Comparison of ENCODE assay signal across 1 cellular context in the genomic region with DNA sequence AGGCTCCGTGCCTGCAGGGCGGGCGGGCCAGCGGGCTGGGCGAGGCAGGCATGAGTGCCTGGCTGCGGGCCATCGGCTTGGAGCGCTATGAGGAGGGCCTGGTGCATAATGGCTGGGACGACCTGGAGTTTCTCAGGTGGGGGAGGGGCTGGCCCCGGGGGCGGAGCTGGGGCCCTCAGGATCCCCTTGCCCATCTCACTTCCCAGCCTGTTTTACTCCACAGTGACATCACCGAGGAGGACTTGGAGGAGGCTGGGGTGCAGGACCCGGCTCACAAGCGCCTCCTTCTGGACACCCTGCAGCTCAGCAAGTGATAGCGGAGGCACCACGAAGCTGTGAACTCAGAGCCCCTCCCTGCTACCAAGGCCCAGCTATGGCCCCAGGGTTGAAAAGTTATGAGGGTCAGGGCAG.
A peak's percentile ranks its signal among the peaks of the same experiment; 100 is the strongest.
TF ChIP-seq lines count a peak whose summit lies in the region.

No MANE protein-coding gene starts in this region.

TF ChIP-seq in K562, 482 proteins besides CTCF, POLR2A, EP300 and RAD21 (continues in another document):
- TF ChIP-seq PHF8 (IDR thresholded peaks at IDR 0.05; ENCODE audit: borderline replicate concordance, low read length) = no peak
- TF ChIP-seq, protein P1, sequence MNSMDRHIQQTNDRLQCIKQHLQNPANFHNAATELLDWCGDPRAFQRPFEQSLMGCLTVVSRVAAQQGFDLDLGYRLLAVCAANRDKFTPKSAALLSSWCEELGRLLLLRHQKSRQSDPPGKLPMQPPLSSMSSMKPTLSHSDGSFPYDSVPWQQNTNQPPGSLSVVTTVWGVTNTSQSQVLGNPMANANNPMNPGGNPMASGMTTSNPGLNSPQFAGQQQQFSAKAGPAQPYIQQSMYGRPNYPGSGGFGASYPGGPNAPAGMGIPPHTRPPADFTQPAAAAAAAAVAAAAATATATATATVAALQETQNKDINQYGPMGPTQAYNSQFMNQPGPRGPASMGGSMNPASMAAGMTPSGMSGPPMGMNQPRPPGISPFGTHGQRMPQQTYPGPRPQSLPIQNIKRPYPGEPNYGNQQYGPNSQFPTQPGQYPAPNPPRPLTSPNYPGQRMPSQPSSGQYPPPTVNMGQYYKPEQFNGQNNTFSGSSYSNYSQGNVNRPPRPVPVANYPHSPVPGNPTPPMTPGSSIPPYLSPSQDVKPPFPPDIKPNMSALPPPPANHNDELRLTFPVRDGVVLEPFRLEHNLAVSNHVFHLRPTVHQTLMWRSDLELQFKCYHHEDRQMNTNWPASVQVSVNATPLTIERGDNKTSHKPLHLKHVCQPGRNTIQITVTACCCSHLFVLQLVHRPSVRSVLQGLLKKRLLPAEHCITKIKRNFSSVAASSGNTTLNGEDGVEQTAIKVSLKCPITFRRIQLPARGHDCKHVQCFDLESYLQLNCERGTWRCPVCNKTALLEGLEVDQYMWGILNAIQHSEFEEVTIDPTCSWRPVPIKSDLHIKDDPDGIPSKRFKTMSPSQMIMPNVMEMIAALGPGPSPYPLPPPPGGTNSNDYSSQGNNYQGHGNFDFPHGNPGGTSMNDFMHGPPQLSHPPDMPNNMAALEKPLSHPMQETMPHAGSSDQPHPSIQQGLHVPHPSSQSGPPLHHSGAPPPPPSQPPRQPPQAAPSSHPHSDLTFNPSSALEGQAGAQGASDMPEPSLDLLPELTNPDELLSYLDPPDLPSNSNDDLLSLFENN (IDR thresholded peaks at IDR 0.05; ENCODE audit: low read depth in 2 of 2, low read length in 2 of 2) = no peak
- TF ChIP-seq RHOXF2B (CRISPR knock-in tag; conservative IDR thresholded peaks at IDR 0.05) = no peak
- TF ChIP-seq, protein P2, sequence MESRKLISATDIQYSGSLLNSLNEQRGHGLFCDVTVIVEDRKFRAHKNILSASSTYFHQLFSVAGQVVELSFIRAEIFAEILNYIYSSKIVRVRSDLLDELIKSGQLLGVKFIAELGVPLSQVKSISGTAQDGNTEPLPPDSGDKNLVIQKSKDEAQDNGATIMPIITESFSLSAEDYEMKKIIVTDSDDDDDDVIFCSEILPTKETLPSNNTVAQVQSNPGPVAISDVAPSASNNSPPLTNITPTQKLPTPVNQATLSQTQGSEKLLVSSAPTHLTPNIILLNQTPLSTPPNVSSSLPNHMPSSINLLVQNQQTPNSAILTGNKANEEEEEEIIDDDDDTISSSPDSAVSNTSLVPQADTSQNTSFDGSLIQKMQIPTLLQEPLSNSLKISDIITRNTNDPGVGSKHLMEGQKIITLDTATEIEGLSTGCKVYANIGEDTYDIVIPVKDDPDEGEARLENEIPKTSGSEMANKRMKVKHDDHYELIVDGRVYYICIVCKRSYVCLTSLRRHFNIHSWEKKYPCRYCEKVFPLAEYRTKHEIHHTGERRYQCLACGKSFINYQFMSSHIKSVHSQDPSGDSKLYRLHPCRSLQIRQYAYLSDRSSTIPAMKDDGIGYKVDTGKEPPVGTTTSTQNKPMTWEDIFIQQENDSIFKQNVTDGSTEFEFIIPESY (CRISPR knock-in tag; IDR thresholded peaks at IDR 0.05) = peak; percentile 100
- TF ChIP-seq TAF15 (IDR thresholded peaks at IDR 0.05; ENCODE audit: low read depth, low read length) = no peak
- no peak for TF ChIP-seq PHF21A (IDR thresholded peaks at IDR 0.05; ENCODE audit: borderline replicate concordance, low read depth)
- no peak for TF ChIP-seq E2F3 (CRISPR knock-in tag; IDR thresholded peaks at IDR 0.05)
- TF ChIP-seq, protein P3, sequence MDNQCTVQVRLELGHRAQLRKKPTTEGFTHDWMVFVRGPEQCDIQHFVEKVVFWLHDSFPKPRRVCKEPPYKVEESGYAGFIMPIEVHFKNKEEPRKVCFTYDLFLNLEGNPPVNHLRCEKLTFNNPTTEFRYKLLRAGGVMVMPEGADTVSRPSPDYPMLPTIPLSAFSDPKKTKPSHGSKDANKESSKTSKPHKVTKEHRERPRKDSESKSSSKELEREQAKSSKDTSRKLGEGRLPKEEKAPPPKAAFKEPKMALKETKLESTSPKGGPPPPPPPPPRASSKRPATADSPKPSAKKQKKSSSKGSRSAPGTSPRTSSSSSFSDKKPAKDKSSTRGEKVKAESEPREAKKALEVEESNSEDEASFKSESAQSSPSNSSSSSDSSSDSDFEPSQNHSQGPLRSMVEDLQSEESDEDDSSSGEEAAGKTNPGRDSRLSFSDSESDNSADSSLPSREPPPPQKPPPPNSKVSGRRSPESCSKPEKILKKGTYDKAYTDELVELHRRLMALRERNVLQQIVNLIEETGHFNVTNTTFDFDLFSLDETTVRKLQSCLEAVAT (IDR thresholded peaks at IDR 0.05) = no peak
- TF ChIP-seq CHD2 (IDR thresholded peaks at IDR 0.05; ENCODE audit: low read depth, low read length) = no peak
- TF ChIP-seq NFIC (IDR thresholded peaks at IDR 0.05) = 0 out of 2 replicates have a peak, but pooled peaks have one; percentile 9
- TF ChIP-seq ZBTB17 (CRISPR knock-in tag; IDR thresholded peaks at IDR 0.05) = no peak
- TF ChIP-seq RCOR1 (IDR thresholded peaks at IDR 0.05; ENCODE audit: borderline replicate concordance in 1 of 2, low read depth in 2 of 2, low read length in 2 of 2) = 0 out of 4 replicates have a peak, but pooled peaks of 1 of the 2 experiments have one; percentile 31
- no peak for TF ChIP-seq XRCC3 (IDR thresholded peaks at IDR 0.05)
- no peak for TF ChIP-seq L3MBTL2 (IDR thresholded peaks at IDR 0.05)
- no peak for TF ChIP-seq HDAC8 (tag; IDR thresholded peaks at IDR 0.05)
- TF ChIP-seq, protein P4, sequence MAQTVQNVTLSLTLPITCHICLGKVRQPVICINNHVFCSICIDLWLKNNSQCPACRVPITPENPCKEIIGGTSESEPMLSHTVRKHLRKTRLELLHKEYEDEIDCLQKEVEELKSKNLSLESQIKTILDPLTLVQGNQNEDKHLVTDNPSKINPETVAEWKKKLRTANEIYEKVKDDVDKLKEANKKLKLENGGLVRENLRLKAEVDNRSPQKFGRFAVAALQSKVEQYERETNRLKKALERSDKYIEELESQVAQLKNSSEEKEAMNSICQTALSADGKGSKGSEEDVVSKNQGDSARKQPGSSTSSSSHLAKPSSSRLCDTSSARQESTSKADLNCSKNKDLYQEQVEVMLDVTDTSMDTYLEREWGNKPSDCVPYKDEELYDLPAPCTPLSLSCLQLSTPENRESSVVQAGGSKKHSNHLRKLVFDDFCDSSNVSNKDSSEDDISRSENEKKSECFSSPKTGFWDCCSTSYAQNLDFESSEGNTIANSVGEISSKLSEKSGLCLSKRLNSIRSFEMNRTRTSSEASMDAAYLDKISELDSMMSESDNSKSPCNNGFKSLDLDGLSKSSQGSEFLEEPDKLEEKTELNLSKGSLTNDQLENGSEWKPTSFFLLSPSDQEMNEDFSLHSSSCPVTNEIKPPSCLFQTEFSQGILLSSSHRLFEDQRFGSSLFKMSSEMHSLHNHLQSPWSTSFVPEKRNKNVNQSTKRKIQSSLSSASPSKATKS (CRISPR knock-in tag; IDR thresholded peaks at IDR 0.05) = no peak
- TF ChIP-seq SMARCB1 (IDR thresholded peaks at IDR 0.05; ENCODE audit: insufficient read length, low read depth) = no peak
- no peak for TF ChIP-seq TFAM (CRISPR knock-in tag; conservative IDR thresholded peaks at IDR 0.05)
- no peak for TF ChIP-seq HDAC3 (IDR thresholded peaks at IDR 0.05; ENCODE audit: borderline replicate concordance, partially characterized antibody)
- TF ChIP-seq SRSF7 (optimal IDR thresholded peaks at IDR 0.05; ENCODE audit: low read depth, low read length) = no peak
- no peak for TF ChIP-seq KLF1 (tag; IDR thresholded peaks at IDR 0.05)
- TF ChIP-seq, protein P5, sequence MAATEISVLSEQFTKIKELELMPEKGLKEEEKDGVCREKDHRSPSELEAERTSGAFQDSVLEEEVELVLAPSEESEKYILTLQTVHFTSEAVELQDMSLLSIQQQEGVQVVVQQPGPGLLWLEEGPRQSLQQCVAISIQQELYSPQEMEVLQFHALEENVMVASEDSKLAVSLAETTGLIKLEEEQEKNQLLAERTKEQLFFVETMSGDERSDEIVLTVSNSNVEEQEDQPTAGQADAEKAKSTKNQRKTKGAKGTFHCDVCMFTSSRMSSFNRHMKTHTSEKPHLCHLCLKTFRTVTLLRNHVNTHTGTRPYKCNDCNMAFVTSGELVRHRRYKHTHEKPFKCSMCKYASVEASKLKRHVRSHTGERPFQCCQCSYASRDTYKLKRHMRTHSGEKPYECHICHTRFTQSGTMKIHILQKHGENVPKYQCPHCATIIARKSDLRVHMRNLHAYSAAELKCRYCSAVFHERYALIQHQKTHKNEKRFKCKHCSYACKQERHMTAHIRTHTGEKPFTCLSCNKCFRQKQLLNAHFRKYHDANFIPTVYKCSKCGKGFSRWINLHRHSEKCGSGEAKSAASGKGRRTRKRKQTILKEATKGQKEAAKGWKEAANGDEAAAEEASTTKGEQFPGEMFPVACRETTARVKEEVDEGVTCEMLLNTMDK (IDR thresholded peaks at IDR 0.05; ENCODE audit: borderline replicate concordance, insufficient read depth, low read depth, low read length, poor library complexity, severe bottlenecking) = no peak
- TF ChIP-seq POLR2H (tag; IDR thresholded peaks at IDR 0.05; ENCODE audit: low read depth) = no peak
- TF ChIP-seq NCOA2 (IDR thresholded peaks at IDR 0.05; ENCODE audit: partially characterized antibody in 2 of 2) = no peak
- 0 out of 2 replicates have a peak, but pooled peaks have one; percentile 17 for TF ChIP-seq KLF16 (IDR thresholded peaks at IDR 0.05)
- TF ChIP-seq ZNF695 (CRISPR knock-in tag; IDR thresholded peaks at IDR 0.05) = no peak
- peak; percentile 56 for TF ChIP-seq SMC3 (conservative IDR thresholded peaks at IDR 0.05; ENCODE audit: insufficient read depth, low read depth, low read length)
- no peak for TF ChIP-seq U2AF1 (optimal IDR thresholded peaks at IDR 0.05; ENCODE audit: low read depth, low read length)
- TF ChIP-seq ZBED1 (IDR thresholded peaks at IDR 0.05) = no peak
- TF ChIP-seq HNRNPUL1 (IDR thresholded peaks at IDR 0.05; ENCODE audit: low read length) = no peak
- no peak; the same call in 1 of the 2 replicates for TF ChIP-seq EGR1 (conservative IDR thresholded peaks at IDR 0.05)
- no peak for TF ChIP-seq ZNF143 (CRISPR knock-in tag; IDR thresholded peaks at IDR 0.05)
- TF ChIP-seq, protein P6, sequence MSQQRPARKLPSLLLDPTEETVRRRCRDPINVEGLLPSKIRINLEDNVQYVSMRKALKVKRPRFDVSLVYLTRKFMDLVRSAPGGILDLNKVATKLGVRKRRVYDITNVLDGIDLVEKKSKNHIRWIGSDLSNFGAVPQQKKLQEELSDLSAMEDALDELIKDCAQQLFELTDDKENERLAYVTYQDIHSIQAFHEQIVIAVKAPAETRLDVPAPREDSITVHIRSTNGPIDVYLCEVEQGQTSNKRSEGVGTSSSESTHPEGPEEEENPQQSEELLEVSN (IDR thresholded peaks at IDR 0.05; ENCODE audit: borderline replicate concordance in 1 of 2, extremely low read depth in 1 of 2, insufficient read depth in 1 of 2, insufficient read length in 1 of 2, low read depth in 1 of 2, low read length in 1 of 2, poor library complexity in 1 of 2, severe bottlenecking in 1 of 2) = no peak
- TF ChIP-seq, protein P7, sequence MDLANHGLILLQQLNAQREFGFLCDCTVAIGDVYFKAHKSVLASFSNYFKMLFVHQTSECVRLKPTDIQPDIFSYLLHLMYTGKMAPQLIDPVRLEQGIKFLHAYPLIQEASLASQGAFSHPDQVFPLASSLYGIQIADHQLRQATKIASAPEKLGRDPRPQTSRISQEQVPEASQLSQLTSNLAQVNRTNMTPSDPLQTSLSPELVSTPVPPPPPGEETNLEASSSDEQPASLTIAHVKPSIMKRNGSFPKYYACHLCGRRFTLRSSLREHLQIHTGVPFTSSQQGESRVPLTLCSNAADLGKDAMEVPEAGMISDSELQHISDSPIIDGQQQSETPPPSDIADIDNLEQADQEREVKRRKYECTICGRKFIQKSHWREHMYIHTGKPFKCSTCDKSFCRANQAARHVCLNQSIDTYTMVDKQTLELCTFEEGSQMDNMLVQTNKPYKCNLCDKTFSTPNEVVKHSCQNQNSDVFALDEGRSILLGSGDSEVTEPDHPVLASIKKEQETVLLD (IDR thresholded peaks at IDR 0.05) = no peak
- peak; percentile 47; the same call in 1 of the 2 replicates for TF ChIP-seq ZBTB7A (IDR thresholded peaks at IDR 0.05; ENCODE audit: borderline replicate concordance, control insufficient read depth, low read depth, low read length)
- TF ChIP-seq ZZZ3 (IDR thresholded peaks at IDR 0.05) = no peak
- peak in 2 of 3 experiments; percentile 20 to 26 for TF ChIP-seq YY1 (IDR thresholded peaks at IDR 0.05; ENCODE audit: borderline replicate concordance in 1 of 3, control insufficient read depth in 1 of 3, extremely low read depth in 1 of 3, insufficient read depth in 3 of 3, insufficient read length in 1 of 3, insufficient replicate concordance in 2 of 3, low read depth in 1 of 3, low read length in 2 of 3)
- 0 out of 2 replicates have a peak, but pooled peaks have one; percentile 28 for TF ChIP-seq STAG1 (CRISPR knock-in tag; IDR thresholded peaks at IDR 0.05; ENCODE audit: borderline replicate concordance)
- TF ChIP-seq ZNF785 (CRISPR knock-in tag; IDR thresholded peaks at IDR 0.05) = 0 out of 2 replicates have a peak, but pooled peaks have one; percentile 72
- TF ChIP-seq, protein P8, sequence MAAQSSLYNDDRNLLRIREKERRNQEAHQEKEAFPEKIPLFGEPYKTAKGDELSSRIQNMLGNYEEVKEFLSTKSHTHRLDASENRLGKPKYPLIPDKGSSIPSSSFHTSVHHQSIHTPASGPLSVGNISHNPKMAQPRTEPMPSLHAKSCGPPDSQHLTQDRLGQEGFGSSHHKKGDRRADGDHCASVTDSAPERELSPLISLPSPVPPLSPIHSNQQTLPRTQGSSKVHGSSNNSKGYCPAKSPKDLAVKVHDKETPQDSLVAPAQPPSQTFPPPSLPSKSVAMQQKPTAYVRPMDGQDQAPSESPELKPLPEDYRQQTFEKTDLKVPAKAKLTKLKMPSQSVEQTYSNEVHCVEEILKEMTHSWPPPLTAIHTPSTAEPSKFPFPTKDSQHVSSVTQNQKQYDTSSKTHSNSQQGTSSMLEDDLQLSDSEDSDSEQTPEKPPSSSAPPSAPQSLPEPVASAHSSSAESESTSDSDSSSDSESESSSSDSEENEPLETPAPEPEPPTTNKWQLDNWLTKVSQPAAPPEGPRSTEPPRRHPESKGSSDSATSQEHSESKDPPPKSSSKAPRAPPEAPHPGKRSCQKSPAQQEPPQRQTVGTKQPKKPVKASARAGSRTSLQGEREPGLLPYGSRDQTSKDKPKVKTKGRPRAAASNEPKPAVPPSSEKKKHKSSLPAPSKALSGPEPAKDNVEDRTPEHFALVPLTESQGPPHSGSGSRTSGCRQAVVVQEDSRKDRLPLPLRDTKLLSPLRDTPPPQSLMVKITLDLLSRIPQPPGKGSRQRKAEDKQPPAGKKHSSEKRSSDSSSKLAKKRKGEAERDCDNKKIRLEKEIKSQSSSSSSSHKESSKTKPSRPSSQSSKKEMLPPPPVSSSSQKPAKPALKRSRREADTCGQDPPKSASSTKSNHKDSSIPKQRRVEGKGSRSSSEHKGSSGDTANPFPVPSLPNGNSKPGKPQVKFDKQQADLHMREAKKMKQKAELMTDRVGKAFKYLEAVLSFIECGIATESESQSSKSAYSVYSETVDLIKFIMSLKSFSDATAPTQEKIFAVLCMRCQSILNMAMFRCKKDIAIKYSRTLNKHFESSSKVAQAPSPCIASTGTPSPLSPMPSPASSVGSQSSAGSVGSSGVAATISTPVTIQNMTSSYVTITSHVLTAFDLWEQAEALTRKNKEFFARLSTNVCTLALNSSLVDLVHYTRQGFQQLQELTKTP (IDR thresholded peaks at IDR 0.05; ENCODE audit: low read depth in 1 of 2, partially characterized antibody in 2 of 2) = peak in 1 of 2 experiments; percentile 26
- no peak for TF ChIP-seq MEIS2 (IDR thresholded peaks at IDR 0.05; ENCODE audit: partially characterized antibody)
